In the genomic region with DNA sequence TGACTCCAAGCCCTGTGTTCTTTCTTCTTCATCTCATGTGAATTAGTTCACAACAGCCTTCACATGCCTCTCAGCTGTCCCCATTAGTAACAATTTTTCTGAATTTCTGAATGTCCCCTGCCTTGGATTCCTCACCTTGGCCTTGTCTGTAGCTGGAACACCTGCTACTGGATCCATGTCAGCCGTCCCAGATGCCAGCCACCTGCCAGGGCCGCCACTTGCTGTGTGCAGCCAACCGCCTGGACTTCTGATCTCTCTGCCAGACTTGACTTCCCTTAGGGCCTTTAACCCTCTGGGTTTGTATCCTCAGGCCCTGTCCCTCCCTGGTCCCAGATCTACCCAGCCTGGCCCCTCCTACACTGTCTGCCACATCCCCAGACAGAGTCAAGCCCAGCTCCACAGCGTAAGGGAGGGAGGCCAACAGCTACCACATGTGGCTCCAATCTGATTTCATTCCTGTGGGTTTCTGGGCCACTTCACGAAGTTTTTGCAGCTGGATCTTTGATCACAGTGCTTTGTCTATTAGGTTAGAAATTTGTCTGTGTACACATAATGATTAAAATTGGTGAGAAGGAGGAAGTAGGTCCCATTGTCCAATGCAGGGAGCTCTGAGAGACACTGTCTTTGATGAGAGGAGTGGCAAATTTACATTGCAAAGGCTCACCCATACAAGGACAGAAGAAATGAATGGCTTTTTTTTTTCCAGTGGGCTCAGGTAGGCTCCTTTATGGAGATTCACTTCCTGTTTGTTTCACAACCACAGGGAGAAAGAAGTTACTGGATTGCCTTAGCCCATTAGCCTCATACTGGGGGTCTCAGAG, we compare ENCODE assay signal across 29 cellular contexts. TPM values are rescaled to one million over a fixed set of nuclear protein-coding genes. Genes with fewer than 3 reads are reported as not detected.
DNase-seq lines count a peak whose midpoint lies in the region; ATAC-seq and TF ChIP-seq lines count a peak whose summit lies in the region.
"Had no signal": no experiment of that assay in that cellular context is flagged by ENCODE, and none has a peak within 500 bp of the region (broad histone marks: within the 10 kb centered on the region; RNA-seq: fewer than 3 reads in every experiment).

No MANE protein-coding gene starts in this region.

- CTCF ChIA-PET in CD4-positive, alpha-beta T cell (lab: Charles Lee): no interaction called here

- peaks cover 2% of the 10 kb centered on the region for H3K4me1 Mint-ChIP-seq in progenitor cell of endocrine pancreas (ENCODE audit: low read depth)
- H3K4me1 Mint-ChIP-seq in CD4-positive, alpha-beta T cell (ENCODE audit: low read depth): no peaks in the 10 kb centered on the region

- no peak for TF ChIP-seq CTCF in progenitor cell of endocrine pancreas (IDR thresholded peaks at IDR 0.05; ENCODE audit: unreplicated experiment)
- TF ChIP-seq CTCF in CD4-positive, alpha-beta T cell (IDR thresholded peaks at IDR 0.05): no peak

- no peaks in the 10 kb centered on the region for H3K36me3 Mint-ChIP-seq in progenitor cell of endocrine pancreas (ENCODE audit: insufficient read depth)
- H3K36me3 Mint-ChIP-seq in CD4-positive, alpha-beta T cell (ENCODE audit: low read depth): no peaks in the 10 kb centered on the region

- peak overlapping the region; percentile 80 for H3K27ac Mint-ChIP-seq in progenitor cell of endocrine pancreas
- H3K27ac Mint-ChIP-seq in CD4-positive, alpha-beta T cell: no peak overlapping the region
- H3K27ac Mint-ChIP-seq: stimulated activated naive CD8-positive, alpha-beta T cell treated with anti-CD3 and anti-CD28 coated beads, Interleukin-15, Interleukin-2, amounts not matched to agents 100 ng/mL and 50 ng/mL, for 24 hours; T-helper 2 cell treated with Interferon-gamma antibody and Interleukin-4, amounts not matched to agents 5 μg/mL and 100 μg/mL, for 36 hours had no signal

- no peak overlapping the region for H3K27ac ChIP-seq in CD4-positive, alpha-beta T cell (ENCODE audit: low read depth, low read length)
- H3K27ac ChIP-seq: 22Rv1, BLaER1, cardiac muscle cell, left lung, RWPE1, transverse colon, WERI-Rb-1 had no signal

- no peaks in the 10 kb centered on the region for H3K27me3 ChIP-seq in CD4-positive, alpha-beta T cell (ENCODE audit: control insufficient read depth, insufficient read depth, low read length)
- H3K27me3 ChIP-seq: BLaER1, cardiac muscle cell had no signal

- H3K9me3 ChIP-seq in CD4-positive, alpha-beta T cell (ENCODE audit: control insufficient read depth, low read length): no peaks in the 10 kb centered on the region
- H3K9me3 ChIP-seq: BLaER1, HAP-1, left lung, transverse colon had no signal

- peaks cover 8% of the 10 kb centered on the region for H3K27me3 Mint-ChIP-seq in progenitor cell of endocrine pancreas
- peaks cover 34% of the 10 kb centered on the region for H3K27me3 Mint-ChIP-seq in CD4-positive, alpha-beta T cell
- H3K27me3 Mint-ChIP-seq: naive thymus-derived CD8-positive, alpha-beta T cell had no signal

- POLR2A ChIA-PET in CD4-positive, alpha-beta T cell (lab: Charles Lee): no interaction called here

- DNase-seq in DMS153 (lab: John Stamatoyannopoulos, UW) (peak; percentile 15), DMS153 treated with DMSO at 0.1 percent for 48 hours (lab: John Stamatoyannopoulos, UW; ENCODE audit: unreplicated experiment) (no peak), NCI-H526 (lab: John Stamatoyannopoulos, UW) (peak; percentile 69 to 82), fibroblast of gingiva (ENCODE audit: low read depth) (peak; percentile 45), progenitor cell of endocrine pancreas (ENCODE audit: low spot score, unreplicated experiment) (no peak)
- DNase-seq in CD4-positive, alpha-beta T cell: no peak
- DNase-seq: activated CD8-positive, alpha-beta memory T cell treated with anti-CD3 and anti-CD28 coated beads, Interleukin-2, amount 50 U/mL, for 4 hours; Karpas-422; left lung; naive thymus-derived CD8-positive, alpha-beta T cell; NCI-H1048; NCI-H1930; posterior cingulate gyrus; transverse colon; WERI-Rb-1 had no signal

- H3K9me3 Mint-ChIP-seq in progenitor cell of endocrine pancreas (ENCODE audit: low read depth): no peaks in the 10 kb centered on the region
- no peaks in the 10 kb centered on the region for H3K9me3 Mint-ChIP-seq in CD4-positive, alpha-beta T cell
- H3K9me3 Mint-ChIP-seq: naive thymus-derived CD8-positive, alpha-beta T cell; stimulated activated naive CD8-positive, alpha-beta T cell treated with anti-CD3 and anti-CD28 coated beads, Interleukin-15, Interleukin-2, amounts not matched to agents 100 ng/mL and 50 ng/mL, for 24 hours; T-helper 2 cell treated with Interferon-gamma antibody and Interleukin-4, amounts not matched to agents 5 μg/mL and 100 μg/mL, for 36 hours had no signal

- ATAC-seq in HG02973 (IDR thresholded peaks at IDR 0.05; ENCODE audit: unreplicated experiment) (no peak), HG03175 (IDR thresholded peaks at IDR 0.05; ENCODE audit: unreplicated experiment) (no peak)
- ATAC-seq in CD4-positive, alpha-beta T cell (ENCODE audit: poor library complexity): no peak
- ATAC-seq: left lung; naive thymus-derived CD8-positive, alpha-beta T cell; SK-N-SH treated with all-trans-retinoic acid at 6 μM for 48 hours had no signal

- no peak overlapping the region for H3K4me3 Mint-ChIP-seq in progenitor cell of endocrine pancreas (ENCODE audit: low read depth)
- no peak overlapping the region for H3K4me3 Mint-ChIP-seq in CD4-positive, alpha-beta T cell
- H3K4me3 Mint-ChIP-seq: stimulated activated naive CD8-positive, alpha-beta T cell treated with anti-CD3 and anti-CD28 coated beads, Interleukin-15, Interleukin-2, amounts not matched to agents 100 ng/mL and 50 ng/mL, for 24 hours; T-helper 2 cell treated with Interferon-gamma antibody and Interleukin-4, amounts not matched to agents 5 μg/mL and 100 μg/mL, for 36 hours had no signal

- intact Hi-C loops in CD4-positive, alpha-beta T cell (cut with DNase I, micrococcal nuclease): no loop called here

RNA-seq across cellular contexts. Expression of a gene that starts 15.3 kb away (rescaled TPM):
- total RNA-seq in progenitor cell of endocrine pancreas: 5.4 and 6.4 TPM in 2 replicates
- 1 to 10 TPM; 3.5 to 4.0 TPM for total RNA-seq in CD4-positive, alpha-beta T cell

RNA-seq across cellular contexts. Expression of a gene that starts 45.1 kb away (rescaled TPM):
- not detected in 2 replicates for total RNA-seq in progenitor cell of endocrine pancreas
- total RNA-seq in CD4-positive, alpha-beta T cell: not detected
- total RNA-seq: cardiac muscle cell; dermis microvascular lymphatic vessel endothelial cell; HT-29; naive thymus-derived CD8-positive, alpha-beta T cell; NCI-H460 had no signal

RNA-seq across cellular contexts. Expression of a gene that starts 50.2 kb away (rescaled TPM):
- total RNA-seq in progenitor cell of endocrine pancreas: 0.78 TPM in 1 of 2 replicates, not detected in the other
- not detected for total RNA-seq in CD4-positive, alpha-beta T cell
- total RNA-seq: cardiac muscle cell; dermis microvascular lymphatic vessel endothelial cell; HT-29; left lung; naive thymus-derived CD8-positive, alpha-beta T cell; NCI-H460; skeletal muscle tissue; transverse colon had no signal

RNA-seq across cellular contexts. Expression of a gene that starts 59.1 kb away (rescaled TPM):
- total RNA-seq in progenitor cell of endocrine pancreas: 12.6 and 13.2 TPM in 2 replicates
- total RNA-seq in CD4-positive, alpha-beta T cell: under 1 TPM in 1 of 2 experiments, not detected in 1; 0.14 TPM

Comparison
In these comparisons a context has a peak if more than half of its experiments do, and no peak if none do; other contexts are left out.
1. DNase-seq: peak in DMS153 (single experiment), NCI-H526 (2 of 2) and fibroblast of gingiva (single experiment); none in DMS153 treated with DMSO at 0.1 percent for 48 hours (single experiment), progenitor cell of endocrine pancreas (single experiment) and CD4-positive, alpha-beta T cell (0 of 10).